In genomic region chr7:141558544-141559183, GRCh38 we compare ENCODE assay signal across 9 cellular contexts. TPM values are rescaled to one million over a fixed set of nuclear protein-coding genes. Genes with fewer than 3 reads are reported as not detected.
DNase-seq lines count a peak whose midpoint lies in the region; ATAC-seq and TF ChIP-seq lines count a peak whose summit lies in the region.
"Had no signal": no experiment of that assay in that cellular context is flagged by ENCODE, and none has a peak within 500 bp of the region (broad histone marks: within the 10 kb centered on the region; RNA-seq: fewer than 3 reads in every experiment).

No MANE protein-coding gene starts in this region.

- H3K9me2 ChIP-seq in PC-9 (ENCODE audit: insufficient read depth): no peaks in the 10 kb centered on the region

- peaks cover 12% of the 10 kb centered on the region; the same call in 1 of the 2 replicates for H3K36me3 ChIP-seq in PC-9 (ENCODE audit: low read depth)

- H3K27ac ChIP-seq in PC-9: no peak overlapping the region

- TF ChIP-seq CTCF in choroid plexus epithelial cell (conservative IDR thresholded peaks at IDR 0.05; ENCODE audit: low read depth, low read length) (no peak), PC-9 (conservative IDR thresholded peaks at IDR 0.05) (no peak)

- H3K9me3 ChIP-seq in PC-9 (ENCODE audit: insufficient read depth, low read depth): 0 out of 2 replicates have a peak, but pooled peaks cover 3% of the 10 kb centered on the region

- no peaks in the 10 kb centered on the region for H3K27me3 ChIP-seq in PC-9 (ENCODE audit: insufficient read depth, low read depth)

- ATAC-seq in GM18861 (IDR thresholded peaks at IDR 0.05; ENCODE audit: unreplicated experiment): peak; percentile 49
- ATAC-seq in HG02588 (IDR thresholded peaks at IDR 0.05; ENCODE audit: unreplicated experiment): peak; percentile 50
- ATAC-seq: Panc1 had no signal

- H3K4me3 ChIP-seq in choroid plexus epithelial cell (ENCODE audit: low read depth, low read length) (no peak overlapping the region), PC-9 (no peak overlapping the region)

- CTCF ChIA-PET in PC-9 (lab: Charles Lee): no interaction called here

- peaks cover 4% of the 10 kb centered on the region; the same call in 1 of the 2 replicates for H4K20me1 ChIP-seq in PC-9 (ENCODE audit: insufficient read depth)

- no peak overlapping the region for H2AFZ ChIP-seq in PC-9

- intact Hi-C loops in PC-9 (cut with micrococcal nuclease; ENCODE audit: unreplicated experiment): loop anchor here (5.0 kb wide), 1 partner anchor 49 kb away; no protein-coding TSS in a partner anchor

- no peak overlapping the region for H3K4me2 ChIP-seq in PC-9

- peak; percentile 99 for DNase-seq in NCI-H2081 treated with DMSO at 0.1 percent for 48 hours (lab: John Stamatoyannopoulos, UW)
- peak; percentile 93 for DNase-seq in choroid plexus epithelial cell (ENCODE audit: low read depth)
- DNase-seq in COLO668 (lab: John Stamatoyannopoulos, UW; ENCODE audit: unreplicated experiment): no peak
- DNase-seq in SKM-1 treated with dmso at 0.1 percent for 144 hours (lab: John Stamatoyannopoulos, UW; ENCODE audit: unreplicated experiment): no peak
- DNase-seq in PC-9: no peak
- no peak for DNase-seq in UCSD-AML1 (lab: John Stamatoyannopoulos, UW; ENCODE audit: unreplicated experiment)

- no TSS peak for BruUV-seq in PC-9 (replicated peaks; lab: Mats Ljungman, UMichigan)

- no peaks in the 10 kb centered on the region for H3K4me1 ChIP-seq in PC-9 (replicated peaks; ENCODE audit: insufficient read depth)

- H3F3A ChIP-seq in PC-9 (ENCODE audit: insufficient read depth, low read depth): no peaks in the 10 kb centered on the region

- no peaks in the 10 kb centered on the region for H3K79me2 ChIP-seq in PC-9 (ENCODE audit: low read depth)

- POLR2A ChIA-PET in PC-9 (lab: Charles Lee; ENCODE audit: unreplicated experiment): no interaction called here

RNA-seq across cellular contexts. Expression of gene AGK, which starts 7.5 kb away (rescaled TPM):
- 35.6 and 44.1 TPM in 2 replicates for total RNA-seq in PC-9 (2021)

Comparison
In these comparisons a context has a peak if more than half of its experiments do, and no peak if none do; other contexts are left out.
1. DNase-seq: peak in NCI-H2081 treated with DMSO at 0.1 percent for 48 hours (single experiment) and choroid plexus epithelial cell (single experiment); none in COLO668 (single experiment), SKM-1 treated with dmso at 0.1 percent for 144 hours (single experiment), PC-9 (0 of 2) and UCSD-AML1 (single experiment).